Comparison of ENCODE assay signal across 11 cellular contexts in the genomic region with DNA sequence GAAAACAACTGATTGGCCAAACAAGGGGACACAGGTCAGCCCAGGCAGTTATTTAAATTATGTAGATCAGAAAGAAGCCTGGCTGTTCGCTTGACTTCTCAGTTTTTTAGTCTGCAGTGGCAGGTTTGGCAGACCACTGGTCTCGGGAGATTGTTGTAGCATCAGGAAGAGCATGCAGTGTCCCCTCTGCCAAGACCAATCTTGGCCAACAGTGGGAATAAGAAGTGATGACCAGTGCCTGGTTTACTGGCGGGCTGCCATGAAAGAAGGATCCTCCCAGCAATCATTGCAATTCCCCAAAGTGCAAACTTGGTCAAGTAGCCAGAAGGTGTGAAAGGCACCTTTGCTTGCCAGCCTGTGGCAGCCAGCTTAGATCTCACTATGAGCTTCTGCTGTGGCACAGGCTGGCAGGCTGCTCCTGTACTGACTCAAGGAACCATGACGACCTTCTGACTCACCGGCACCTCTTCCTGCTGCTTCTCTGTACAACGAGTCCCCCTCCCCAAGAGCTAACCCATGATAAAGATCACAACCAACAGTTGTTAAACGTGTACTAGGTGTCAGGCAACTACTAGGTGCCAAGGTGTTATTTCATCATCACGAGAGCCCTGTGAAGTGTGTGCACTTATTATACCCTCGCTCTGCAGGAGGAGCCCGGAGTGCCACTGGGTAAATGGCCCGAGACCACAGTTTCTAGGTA.
A peak's percentile ranks its signal among the peaks of the same experiment; 100 is the strongest.
DNase-seq lines count a peak whose midpoint lies in the region; ATAC-seq and TF ChIP-seq lines count a peak whose summit lies in the region.
"Had no signal": no experiment of that assay in that cellular context is flagged by ENCODE, and none has a peak within 500 bp of the region (broad histone marks: within the 10 kb centered on the region; RNA-seq: fewer than 3 reads in every experiment).

No MANE protein-coding gene starts in this region.

- H3K4me1 ChIP-seq in CD4-positive, alpha-beta memory T cell (ENCODE audit: insufficient read depth, low read length) = peaks cover 8% of the 10 kb centered on the region
- H3K4me1 ChIP-seq in OCI-LY3 (ENCODE audit: low read length) = peaks cover 89% of the 10 kb centered on the region
- H3K4me1 ChIP-seq in mucosa of descending colon (ENCODE audit: low read depth) = no peaks in the 10 kb centered on the region
- H3K4me1 ChIP-seq: testis had no signal

- CTCF ChIA-PET in CD4-positive, alpha-beta memory T cell (lab: Charles Lee; ENCODE audit: partially characterized antibody) = interaction anchor here (1.0 to 3.6 kb wide), 4 partner anchors 8 to 230 kb away, joined by 3 to 22 read pairs (median 6); no protein-coding TSS in a partner anchor

- no peak overlapping the region for H3K4me3 ChIP-seq in CD4-positive, alpha-beta memory T cell (ENCODE audit: low read length in 2 of 2)
- H3K4me3 ChIP-seq in OCI-LY3 (ENCODE audit: low read length) (peak overlapping the region; percentile 43; the same call in 1 of the 2 replicates), mucosa of descending colon (no peak overlapping the region)
- H3K4me3 ChIP-seq: testis had no signal

- intact Hi-C loops in CD4-positive, alpha-beta memory T cell (cut with micrococcal nuclease) = loop anchor here (5.0 kb wide), 1 partner anchor 77 kb away; the partner anchor contains the start of gene DUSP22
- intact Hi-C loops in mucosa of descending colon (cut with DNase I, micrococcal nuclease) = no loop called here

- in situ Hi-C loops in G401 (cut with HindIII; ENCODE audit: low sequenced_read_pairs) = no loop called here

- no peak overlapping the region for H2AFZ ChIP-seq in OCI-LY3 (ENCODE audit: low read depth, low read length)

- no peaks in the 10 kb centered on the region for H3K9me3 ChIP-seq in CD4-positive, alpha-beta memory T cell (ENCODE audit: control insufficient read depth in 1 of 2, low read length in 2 of 2)
- peaks cover 4% of the 10 kb centered on the region; the same call in 1 of the 2 replicates for H3K9me3 ChIP-seq in OCI-LY3 (ENCODE audit: insufficient read depth, low read length)
- H3K9me3 ChIP-seq in mucosa of descending colon = no peaks in the 10 kb centered on the region
- H3K9me3 ChIP-seq: testis had no signal

- H3K27ac ChIP-seq in CD4-positive, alpha-beta memory T cell (ENCODE audit: low read depth, low read length) = no peak overlapping the region
- peak overlapping the region; percentile 100 for H3K27ac ChIP-seq in OCI-LY3 (ENCODE audit: low read length)
- H3K27ac ChIP-seq: testis had no signal

- ATAC-seq in activated T-helper 17 cell treated with anti-CD3 and anti-CD28 coated beads, Interleukin-2, amount 50 U/mL, for 72 hours (replicated peaks) = peak; percentile 97
- ATAC-seq in mucosa of descending colon = peak; percentile 7
- ATAC-seq in stimulated activated naive B cell treated with anti-CD40 and anti-IgM and Interleukin-4, amounts not matched to agents 10 μg/mL and 1 μg/mL and 100 μg/mL, for 72 hours (replicated peaks) = no peak

- TF ChIP-seq CTCF in OCI-LY3 (IDR thresholded peaks at IDR 0.05; ENCODE audit: low read depth, low read length) (no peak), mucosa of descending colon (IDR thresholded peaks at IDR 0.05) (no peak)

- peak overlapping the region; percentile 98 for H3K9ac ChIP-seq in OCI-LY3 (ENCODE audit: low read length)

- peak in 4 of 5 donors; percentile 16 to 82 (median 22) for DNase-seq in CD4-positive, alpha-beta memory T cell
- DNase-seq in mucosa of descending colon (no peak), G401 (ENCODE audit: low spot score) (no peak), iPS-NIHi7 (ENCODE audit: extremely low spot score) (no peak)
- no peak for DNase-seq in stimulated activated naive B cell treated with anti-CD40 and anti-IgM and Interleukin-4, amounts not matched to agents 10 μg/mL and 1 μg/mL and 100 μg/mL, for 72 hours
- DNase-seq in effector CD8-positive, alpha-beta T cell (lab: John Stamatoyannopoulos, UW) = no peak
- DNase-seq: H9, NCI-H2081, testis had no signal

- no peaks in the 10 kb centered on the region for H3K36me3 Mint-ChIP-seq in CD4-positive, alpha-beta memory T cell
- H3K36me3 Mint-ChIP-seq in activated T-helper 17 cell treated with anti-CD3 and anti-CD28 coated beads, Interleukin-2, amount 50 U/mL, for 72 hours (ENCODE audit: low read depth) = no peaks in the 10 kb centered on the region
- peaks cover 0 to 3% of the 10 kb centered on the region in 2 donors for H3K36me3 Mint-ChIP-seq in stimulated activated naive B cell treated with anti-CD40 and anti-IgM and Interleukin-4, amounts not matched to agents 10 μg/mL and 1 μg/mL and 100 μg/mL, for 72 hours

- H3K79me2 ChIP-seq in OCI-LY3 (ENCODE audit: low read length) = no peaks in the 10 kb centered on the region

- peak overlapping the region; percentile 77 for H3K4me2 ChIP-seq in OCI-LY3 (ENCODE audit: low read length)

- peaks cover 9 to 40% (median 20%) of the 10 kb centered on the region in 4 donors for H3K4me1 Mint-ChIP-seq in CD4-positive, alpha-beta memory T cell
- H3K4me1 Mint-ChIP-seq in activated T-helper 17 cell treated with anti-CD3 and anti-CD28 coated beads, Interleukin-2, amount 50 U/mL, for 72 hours = peaks cover 35% of the 10 kb centered on the region
- peaks cover 60 to 72% of the 10 kb centered on the region in 2 donors for H3K4me1 Mint-ChIP-seq in stimulated activated naive B cell treated with anti-CD40 and anti-IgM and Interleukin-4, amounts not matched to agents 10 μg/mL and 1 μg/mL and 100 μg/mL, for 72 hours

- no peaks in the 10 kb centered on the region for H3K27me3 ChIP-seq in CD4-positive, alpha-beta memory T cell (ENCODE audit: insufficient read depth, low read length)
- H3K27me3 ChIP-seq in OCI-LY3 (ENCODE audit: low read depth, low read length) = no peaks in the 10 kb centered on the region
- H3K27me3 ChIP-seq: testis had no signal

- H3K27ac Mint-ChIP-seq in CD4-positive, alpha-beta memory T cell = peak overlapping the region in 4 of 7 donors; percentile 3 to 69 (median 34)
- H3K27ac Mint-ChIP-seq in activated T-helper 17 cell treated with anti-CD3 and anti-CD28 coated beads, Interleukin-2, amount 50 U/mL, for 72 hours = peak overlapping the region; percentile 13
- H3K27ac Mint-ChIP-seq in stimulated activated naive B cell treated with anti-CD40 and anti-IgM and Interleukin-4, amounts not matched to agents 10 μg/mL and 1 μg/mL and 100 μg/mL, for 72 hours = no peak overlapping the region
- H3K27ac Mint-ChIP-seq: H9 had no signal

- peaks cover 0 to 3% of the 10 kb centered on the region in 2 donors for H3K27me3 Mint-ChIP-seq in CD4-positive, alpha-beta memory T cell
- H3K27me3 Mint-ChIP-seq in activated T-helper 17 cell treated with anti-CD3 and anti-CD28 coated beads, Interleukin-2, amount 50 U/mL, for 72 hours = peaks cover 19% of the 10 kb centered on the region
- H3K27me3 Mint-ChIP-seq in stimulated activated naive B cell treated with anti-CD40 and anti-IgM and Interleukin-4, amounts not matched to agents 10 μg/mL and 1 μg/mL and 100 μg/mL, for 72 hours = peaks cover 6% of the 10 kb centered on the region in 2 donors

- no peaks in the 10 kb centered on the region for H4K20me1 ChIP-seq in OCI-LY3 (ENCODE audit: insufficient read depth, low read length)

- peaks cover 0 to 1% (median 0%) of the 10 kb centered on the region in 8 donors for H3K9me3 Mint-ChIP-seq in CD4-positive, alpha-beta memory T cell
- no peaks in the 10 kb centered on the region for H3K9me3 Mint-ChIP-seq in activated T-helper 17 cell treated with anti-CD3 and anti-CD28 coated beads, Interleukin-2, amount 50 U/mL, for 72 hours
- peaks cover 3 to 11% of the 10 kb centered on the region in 2 donors for H3K9me3 Mint-ChIP-seq in stimulated activated naive B cell treated with anti-CD40 and anti-IgM and Interleukin-4, amounts not matched to agents 10 μg/mL and 1 μg/mL and 100 μg/mL, for 72 hours

- H3K36me3 ChIP-seq in CD4-positive, alpha-beta memory T cell (ENCODE audit: insufficient read depth, low read length) = no peaks in the 10 kb centered on the region
- H3K36me3 ChIP-seq in OCI-LY3 (replicated peaks; ENCODE audit: low read depth, low read length) (peaks cover 24% of the 10 kb centered on the region), mucosa of descending colon (ENCODE audit: low read depth) (no peaks in the 10 kb centered on the region)

- H3K4me3 Mint-ChIP-seq in CD4-positive, alpha-beta memory T cell = peak overlapping the region in 2 of 8 donors; percentile 7 to 13
- peak overlapping the region; percentile 11 for H3K4me3 Mint-ChIP-seq in activated T-helper 17 cell treated with anti-CD3 and anti-CD28 coated beads, Interleukin-2, amount 50 U/mL, for 72 hours
- no peak overlapping the region for H3K4me3 Mint-ChIP-seq in stimulated activated naive B cell treated with anti-CD40 and anti-IgM and Interleukin-4, amounts not matched to agents 10 μg/mL and 1 μg/mL and 100 μg/mL, for 72 hours
- H3K4me3 Mint-ChIP-seq: H9 had no signal

- POLR2A ChIA-PET in CD4-positive, alpha-beta memory T cell (lab: Charles Lee; ENCODE audit: partially characterized antibody) = interaction anchor here (1.5 to 3.0 kb wide), 3 partner anchors 10 to 26 kb away, joined by 3 to 17 read pairs (median 10); no protein-coding TSS in a partner anchor

Comparison
In these comparisons a context has a peak if more than half of its experiments do, and no peak if none do; other contexts are left out.
1. DNase-seq: peak in CD4-positive, alpha-beta memory T cell (4 of 5); none in mucosa of descending colon (0 of 3), G401 (single experiment), iPS-NIHi7 (single experiment), stimulated activated naive B cell treated with anti-CD40 and anti-IgM and Interleukin-4, amounts not matched to agents 10 μg/mL and 1 μg/mL and 100 μg/mL, for 72 hours (single experiment) and effector CD8-positive, alpha-beta T cell (single experiment).
2. ATAC-seq: peak in activated T-helper 17 cell treated with anti-CD3 and anti-CD28 coated beads, Interleukin-2, amount 50 U/mL, for 72 hours (single experiment) and mucosa of descending colon (single experiment); none in stimulated activated naive B cell treated with anti-CD40 and anti-IgM and Interleukin-4, amounts not matched to agents 10 μg/mL and 1 μg/mL and 100 μg/mL, for 72 hours (0 of 2).